In genomic region chr2:41940715-41941114, GRCh38 we compare ENCODE assay signal across 1 cellular context.
TF ChIP-seq lines count a peak whose summit lies in the region.

No MANE protein-coding gene starts in this region.

TF ChIP-seq in SK-N-SH, 30 proteins besides CTCF, POLR2A, EP300 and RAD21:
- TF ChIP-seq NRF1 (IDR thresholded peaks at IDR 0.05; ENCODE audit: low read depth, low read length) (no peak), FOXM1 (IDR thresholded peaks at IDR 0.05; ENCODE audit: low read depth) (no peak), NFIC (IDR thresholded peaks at IDR 0.05; ENCODE audit: borderline replicate concordance) (no peak), TAF1 (IDR thresholded peaks at IDR 0.05; ENCODE audit: borderline replicate concordance, low read depth, low read length) (no peak), CHD2 (IDR thresholded peaks at IDR 0.05; ENCODE audit: low read length, partially characterized antibody) (no peak), SMC3 (IDR thresholded peaks at IDR 0.05; ENCODE audit: low read depth, low read length) (no peak), SIN3A (IDR thresholded peaks at IDR 0.05; ENCODE audit: borderline replicate concordance, low read depth, low read length) (no peak), POLR2AphosphoS5 (IDR thresholded peaks at IDR 0.05; ENCODE audit: low read depth, low read length) (no peak), USF1 (IDR thresholded peaks at IDR 0.05; ENCODE audit: borderline replicate concordance, low read depth) (no peak)
